Comparison of ENCODE assay signal across 1 cellular context in the genomic region with DNA sequence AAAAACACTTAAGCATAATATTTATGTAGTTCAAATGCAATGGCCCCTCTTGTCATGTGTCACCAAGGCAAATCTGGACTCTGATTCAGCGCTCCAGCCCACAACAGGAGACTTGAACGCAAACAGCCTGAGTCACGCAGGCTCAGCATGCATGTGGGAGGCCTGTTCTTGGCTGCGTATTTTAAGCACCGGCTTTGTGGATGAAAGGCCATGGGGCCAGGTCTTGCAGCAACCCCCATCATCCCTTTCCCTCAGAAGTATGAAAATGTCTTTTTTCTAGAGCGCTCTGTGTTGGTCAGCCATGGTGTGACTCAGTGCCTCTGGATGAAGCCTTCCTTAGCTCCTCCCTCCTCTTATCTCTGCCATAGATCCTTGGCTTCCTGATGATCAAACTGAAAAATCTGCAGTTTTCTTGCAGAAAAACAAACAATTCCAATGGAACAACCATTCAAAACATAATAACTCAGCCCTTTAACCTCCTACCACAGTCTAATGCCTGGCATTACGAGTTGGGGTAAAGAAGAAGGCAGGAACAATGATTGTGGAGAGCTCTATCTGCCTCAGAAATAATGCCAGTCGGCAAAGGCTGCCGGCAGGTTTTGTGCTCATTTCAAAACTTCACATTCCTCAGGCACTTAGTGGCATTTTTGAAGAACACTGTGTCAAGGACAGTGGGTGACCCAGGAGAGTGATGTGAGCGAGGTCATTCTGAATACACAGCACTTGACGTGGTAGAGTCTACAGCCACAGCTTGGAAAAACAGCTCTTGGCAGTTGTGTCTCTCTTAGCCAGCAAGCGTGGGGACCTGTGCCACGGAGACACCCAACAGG.
TF ChIP-seq lines count a peak whose summit lies in the region.

No MANE protein-coding gene starts in this region.

TF ChIP-seq in HepG2, 621 proteins besides CTCF, POLR2A, EP300 and RAD21 (continues in another document):
- TF ChIP-seq, protein P1, sequence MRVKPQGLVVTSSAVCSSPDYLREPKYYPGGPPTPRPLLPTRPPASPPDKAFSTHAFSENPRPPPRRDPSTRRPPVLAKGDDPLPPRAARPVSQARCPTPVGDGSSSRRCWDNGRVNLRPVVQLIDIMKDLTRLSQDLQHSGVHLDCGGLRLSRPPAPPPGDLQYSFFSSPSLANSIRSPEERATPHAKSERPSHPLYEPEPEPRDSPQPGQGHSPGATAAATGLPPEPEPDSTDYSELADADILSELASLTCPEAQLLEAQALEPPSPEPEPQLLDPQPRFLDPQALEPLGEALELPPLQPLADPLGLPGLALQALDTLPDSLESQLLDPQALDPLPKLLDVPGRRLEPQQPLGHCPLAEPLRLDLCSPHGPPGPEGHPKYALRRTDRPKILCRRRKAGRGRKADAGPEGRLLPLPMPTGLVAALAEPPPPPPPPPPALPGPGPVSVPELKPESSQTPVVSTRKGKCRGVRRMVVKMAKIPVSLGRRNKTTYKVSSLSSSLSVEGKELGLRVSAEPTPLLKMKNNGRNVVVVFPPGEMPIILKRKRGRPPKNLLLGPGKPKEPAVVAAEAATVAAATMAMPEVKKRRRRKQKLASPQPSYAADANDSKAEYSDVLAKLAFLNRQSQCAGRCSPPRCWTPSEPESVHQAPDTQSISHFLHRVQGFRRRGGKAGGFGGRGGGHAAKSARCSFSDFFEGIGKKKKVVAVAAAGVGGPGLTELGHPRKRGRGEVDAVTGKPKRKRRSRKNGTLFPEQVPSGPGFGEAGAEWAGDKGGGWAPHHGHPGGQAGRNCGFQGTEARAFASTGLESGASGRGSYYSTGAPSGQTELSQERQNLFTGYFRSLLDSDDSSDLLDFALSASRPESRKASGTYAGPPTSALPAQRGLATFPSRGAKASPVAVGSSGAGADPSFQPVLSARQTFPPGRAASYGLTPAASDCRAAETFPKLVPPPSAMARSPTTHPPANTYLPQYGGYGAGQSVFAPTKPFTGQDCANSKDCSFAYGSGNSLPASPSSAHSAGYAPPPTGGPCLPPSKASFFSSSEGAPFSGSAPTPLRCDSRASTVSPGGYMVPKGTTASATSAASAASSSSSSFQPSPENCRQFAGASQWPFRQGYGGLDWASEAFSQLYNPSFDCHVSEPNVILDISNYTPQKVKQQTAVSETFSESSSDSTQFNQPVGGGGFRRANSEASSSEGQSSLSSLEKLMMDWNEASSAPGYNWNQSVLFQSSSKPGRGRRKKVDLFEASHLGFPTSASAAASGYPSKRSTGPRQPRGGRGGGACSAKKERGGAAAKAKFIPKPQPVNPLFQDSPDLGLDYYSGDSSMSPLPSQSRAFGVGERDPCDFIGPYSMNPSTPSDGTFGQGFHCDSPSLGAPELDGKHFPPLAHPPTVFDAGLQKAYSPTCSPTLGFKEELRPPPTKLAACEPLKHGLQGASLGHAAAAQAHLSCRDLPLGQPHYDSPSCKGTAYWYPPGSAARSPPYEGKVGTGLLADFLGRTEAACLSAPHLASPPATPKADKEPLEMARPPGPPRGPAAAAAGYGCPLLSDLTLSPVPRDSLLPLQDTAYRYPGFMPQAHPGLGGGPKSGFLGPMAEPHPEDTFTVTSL (CRISPR knock-in tag; IDR thresholded peaks at IDR 0.05; ENCODE audit: borderline replicate concordance), result peak; percentile 76; the same call in 1 of the 2 replicates
- TF ChIP-seq JUND (CRISPR knock-in tag; IDR thresholded peaks at IDR 0.05) (peak; percentile 45), TBP (CRISPR knock-in tag; IDR thresholded peaks at IDR 0.05) (no peak), JDP2 (CRISPR knock-in tag; IDR thresholded peaks at IDR 0.05; ENCODE audit: borderline replicate concordance) (no peak), GATAD2A (CRISPR knock-in tag; IDR thresholded peaks at IDR 0.05) (peak; percentile 84), ZNF644 (CRISPR knock-in tag; IDR thresholded peaks at IDR 0.05; ENCODE audit: low read depth) (peak; percentile 81), SRSF4 (IDR thresholded peaks at IDR 0.05; ENCODE audit: low read depth, low read length, poor library complexity, severe bottlenecking) (no peak), ZSCAN29 (CRISPR knock-in tag; conservative IDR thresholded peaks at IDR 0.05) (0 out of 2 replicates have a peak, but pooled peaks have one; percentile 36), HMG20A (CRISPR knock-in tag; IDR thresholded peaks at IDR 0.05; ENCODE audit: borderline replicate concordance) (peak; percentile 64; the same call in 1 of the 2 replicates), RXRA (CRISPR knock-in tag; IDR thresholded peaks at IDR 0.05) (peak; percentile 21; the same call in 1 of the 2 replicates), HMG20B (CRISPR knock-in tag; conservative IDR thresholded peaks at IDR 0.05) (0 out of 2 replicates have a peak, but pooled peaks have one; percentile 12), ZFY (CRISPR knock-in tag; IDR thresholded peaks at IDR 0.05) (peak; percentile 63; the same call in 1 of the 2 replicates), ZNF296 (CRISPR knock-in tag; conservative IDR thresholded peaks at IDR 0.05) (no peak), ASH2L (IDR thresholded peaks at IDR 0.05; ENCODE audit: insufficient read length, low read depth, low read length) (peak; percentile 92), ETV5 (CRISPR knock-in tag; IDR thresholded peaks at IDR 0.05; ENCODE audit: borderline replicate concordance) (peak; percentile 18; the same call in 1 of the 2 replicates), HIVEP1 (CRISPR knock-in tag; IDR thresholded peaks at IDR 0.05) (no peak)
- TF ChIP-seq, protein P2, sequence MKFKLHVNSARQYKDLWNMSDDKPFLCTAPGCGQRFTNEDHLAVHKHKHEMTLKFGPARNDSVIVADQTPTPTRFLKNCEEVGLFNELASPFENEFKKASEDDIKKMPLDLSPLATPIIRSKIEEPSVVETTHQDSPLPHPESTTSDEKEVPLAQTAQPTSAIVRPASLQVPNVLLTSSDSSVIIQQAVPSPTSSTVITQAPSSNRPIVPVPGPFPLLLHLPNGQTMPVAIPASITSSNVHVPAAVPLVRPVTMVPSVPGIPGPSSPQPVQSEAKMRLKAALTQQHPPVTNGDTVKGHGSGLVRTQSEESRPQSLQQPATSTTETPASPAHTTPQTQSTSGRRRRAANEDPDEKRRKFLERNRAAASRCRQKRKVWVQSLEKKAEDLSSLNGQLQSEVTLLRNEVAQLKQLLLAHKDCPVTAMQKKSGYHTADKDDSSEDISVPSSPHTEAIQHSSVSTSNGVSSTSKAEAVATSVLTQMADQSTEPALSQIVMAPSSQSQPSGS (CRISPR knock-in tag; IDR thresholded peaks at IDR 0.05), result peak; percentile 50
- TF ChIP-seq, protein P3, sequence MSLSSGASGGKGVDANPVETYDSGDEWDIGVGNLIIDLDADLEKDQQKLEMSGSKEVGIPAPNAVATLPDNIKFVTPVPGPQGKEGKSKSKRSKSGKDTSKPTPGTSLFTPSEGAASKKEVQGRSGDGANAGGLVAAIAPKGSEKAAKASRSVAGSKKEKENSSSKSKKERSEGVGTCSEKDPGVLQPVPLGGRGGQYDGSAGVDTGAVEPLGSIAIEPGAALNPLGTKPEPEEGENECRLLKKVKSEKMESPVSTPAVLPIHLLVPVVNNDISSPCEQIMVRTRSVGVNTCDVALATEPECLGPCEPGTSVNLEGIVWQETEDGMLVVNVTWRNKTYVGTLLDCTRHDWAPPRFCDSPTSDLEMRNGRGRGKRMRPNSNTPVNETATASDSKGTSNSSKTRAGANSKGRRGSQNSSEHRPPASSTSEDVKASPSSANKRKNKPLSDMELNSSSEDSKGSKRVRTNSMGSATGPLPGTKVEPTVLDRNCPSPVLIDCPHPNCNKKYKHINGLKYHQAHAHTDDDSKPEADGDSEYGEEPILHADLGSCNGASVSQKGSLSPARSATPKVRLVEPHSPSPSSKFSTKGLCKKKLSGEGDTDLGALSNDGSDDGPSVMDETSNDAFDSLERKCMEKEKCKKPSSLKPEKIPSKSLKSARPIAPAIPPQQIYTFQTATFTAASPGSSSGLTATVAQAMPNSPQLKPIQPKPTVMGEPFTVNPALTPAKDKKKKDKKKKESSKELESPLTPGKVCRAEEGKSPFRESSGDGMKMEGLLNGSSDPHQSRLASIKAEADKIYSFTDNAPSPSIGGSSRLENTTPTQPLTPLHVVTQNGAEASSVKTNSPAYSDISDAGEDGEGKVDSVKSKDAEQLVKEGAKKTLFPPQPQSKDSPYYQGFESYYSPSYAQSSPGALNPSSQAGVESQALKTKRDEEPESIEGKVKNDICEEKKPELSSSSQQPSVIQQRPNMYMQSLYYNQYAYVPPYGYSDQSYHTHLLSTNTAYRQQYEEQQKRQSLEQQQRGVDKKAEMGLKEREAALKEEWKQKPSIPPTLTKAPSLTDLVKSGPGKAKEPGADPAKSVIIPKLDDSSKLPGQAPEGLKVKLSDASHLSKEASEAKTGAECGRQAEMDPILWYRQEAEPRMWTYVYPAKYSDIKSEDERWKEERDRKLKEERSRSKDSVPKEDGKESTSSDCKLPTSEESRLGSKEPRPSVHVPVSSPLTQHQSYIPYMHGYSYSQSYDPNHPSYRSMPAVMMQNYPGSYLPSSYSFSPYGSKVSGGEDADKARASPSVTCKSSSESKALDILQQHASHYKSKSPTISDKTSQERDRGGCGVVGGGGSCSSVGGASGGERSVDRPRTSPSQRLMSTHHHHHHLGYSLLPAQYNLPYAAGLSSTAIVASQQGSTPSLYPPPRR (CRISPR knock-in tag; IDR thresholded peaks at IDR 0.05; ENCODE audit: borderline replicate concordance), result peak; percentile 32; the same call in 1 of the 2 replicates
- TF ChIP-seq, protein P4, sequence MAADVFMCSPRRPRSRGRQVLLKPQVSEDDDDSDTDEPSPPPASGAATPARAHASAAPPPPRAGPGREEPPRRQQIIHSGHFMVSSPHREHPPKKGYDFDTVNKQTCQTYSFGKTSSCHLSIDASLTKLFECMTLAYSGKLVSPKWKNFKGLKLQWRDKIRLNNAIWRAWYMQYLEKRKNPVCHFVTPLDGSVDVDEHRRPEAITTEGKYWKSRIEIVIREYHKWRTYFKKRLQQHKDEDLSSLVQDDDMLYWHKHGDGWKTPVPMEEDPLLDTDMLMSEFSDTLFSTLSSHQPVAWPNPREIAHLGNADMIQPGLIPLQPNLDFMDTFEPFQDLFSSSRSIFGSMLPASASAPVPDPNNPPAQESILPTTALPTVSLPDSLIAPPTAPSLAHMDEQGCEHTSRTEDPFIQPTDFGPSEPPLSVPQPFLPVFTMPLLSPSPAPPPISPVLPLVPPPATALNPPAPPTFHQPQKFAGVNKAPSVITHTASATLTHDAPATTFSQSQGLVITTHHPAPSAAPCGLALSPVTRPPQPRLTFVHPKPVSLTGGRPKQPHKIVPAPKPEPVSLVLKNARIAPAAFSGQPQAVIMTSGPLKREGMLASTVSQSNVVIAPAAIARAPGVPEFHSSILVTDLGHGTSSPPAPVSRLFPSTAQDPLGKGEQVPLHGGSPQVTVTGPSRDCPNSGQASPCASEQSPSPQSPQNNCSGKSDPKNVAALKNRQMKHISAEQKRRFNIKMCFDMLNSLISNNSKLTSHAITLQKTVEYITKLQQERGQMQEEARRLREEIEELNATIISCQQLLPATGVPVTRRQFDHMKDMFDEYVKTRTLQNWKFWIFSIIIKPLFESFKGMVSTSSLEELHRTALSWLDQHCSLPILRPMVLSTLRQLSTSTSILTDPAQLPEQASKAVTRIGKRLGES (CRISPR knock-in tag; IDR thresholded peaks at IDR 0.05; ENCODE audit: borderline replicate concordance), result peak; percentile 69; the same call in 1 of the 2 replicates
- TF ChIP-seq, protein P5, sequence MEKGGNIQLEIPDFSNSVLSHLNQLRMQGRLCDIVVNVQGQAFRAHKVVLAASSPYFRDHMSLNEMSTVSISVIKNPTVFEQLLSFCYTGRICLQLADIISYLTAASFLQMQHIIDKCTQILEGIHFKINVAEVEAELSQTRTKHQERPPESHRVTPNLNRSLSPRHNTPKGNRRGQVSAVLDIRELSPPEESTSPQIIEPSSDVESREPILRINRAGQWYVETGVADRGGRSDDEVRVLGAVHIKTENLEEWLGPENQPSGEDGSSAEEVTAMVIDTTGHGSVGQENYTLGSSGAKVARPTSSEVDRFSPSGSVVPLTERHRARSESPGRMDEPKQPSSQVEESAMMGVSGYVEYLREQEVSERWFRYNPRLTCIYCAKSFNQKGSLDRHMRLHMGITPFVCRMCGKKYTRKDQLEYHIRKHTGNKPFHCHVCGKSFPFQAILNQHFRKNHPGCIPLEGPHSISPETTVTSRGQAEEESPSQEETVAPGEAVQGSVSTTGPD (CRISPR knock-in tag; IDR thresholded peaks at IDR 0.05), result 0 out of 2 replicates have a peak, but pooled peaks have one; percentile 51
- TF ChIP-seq, protein P6, sequence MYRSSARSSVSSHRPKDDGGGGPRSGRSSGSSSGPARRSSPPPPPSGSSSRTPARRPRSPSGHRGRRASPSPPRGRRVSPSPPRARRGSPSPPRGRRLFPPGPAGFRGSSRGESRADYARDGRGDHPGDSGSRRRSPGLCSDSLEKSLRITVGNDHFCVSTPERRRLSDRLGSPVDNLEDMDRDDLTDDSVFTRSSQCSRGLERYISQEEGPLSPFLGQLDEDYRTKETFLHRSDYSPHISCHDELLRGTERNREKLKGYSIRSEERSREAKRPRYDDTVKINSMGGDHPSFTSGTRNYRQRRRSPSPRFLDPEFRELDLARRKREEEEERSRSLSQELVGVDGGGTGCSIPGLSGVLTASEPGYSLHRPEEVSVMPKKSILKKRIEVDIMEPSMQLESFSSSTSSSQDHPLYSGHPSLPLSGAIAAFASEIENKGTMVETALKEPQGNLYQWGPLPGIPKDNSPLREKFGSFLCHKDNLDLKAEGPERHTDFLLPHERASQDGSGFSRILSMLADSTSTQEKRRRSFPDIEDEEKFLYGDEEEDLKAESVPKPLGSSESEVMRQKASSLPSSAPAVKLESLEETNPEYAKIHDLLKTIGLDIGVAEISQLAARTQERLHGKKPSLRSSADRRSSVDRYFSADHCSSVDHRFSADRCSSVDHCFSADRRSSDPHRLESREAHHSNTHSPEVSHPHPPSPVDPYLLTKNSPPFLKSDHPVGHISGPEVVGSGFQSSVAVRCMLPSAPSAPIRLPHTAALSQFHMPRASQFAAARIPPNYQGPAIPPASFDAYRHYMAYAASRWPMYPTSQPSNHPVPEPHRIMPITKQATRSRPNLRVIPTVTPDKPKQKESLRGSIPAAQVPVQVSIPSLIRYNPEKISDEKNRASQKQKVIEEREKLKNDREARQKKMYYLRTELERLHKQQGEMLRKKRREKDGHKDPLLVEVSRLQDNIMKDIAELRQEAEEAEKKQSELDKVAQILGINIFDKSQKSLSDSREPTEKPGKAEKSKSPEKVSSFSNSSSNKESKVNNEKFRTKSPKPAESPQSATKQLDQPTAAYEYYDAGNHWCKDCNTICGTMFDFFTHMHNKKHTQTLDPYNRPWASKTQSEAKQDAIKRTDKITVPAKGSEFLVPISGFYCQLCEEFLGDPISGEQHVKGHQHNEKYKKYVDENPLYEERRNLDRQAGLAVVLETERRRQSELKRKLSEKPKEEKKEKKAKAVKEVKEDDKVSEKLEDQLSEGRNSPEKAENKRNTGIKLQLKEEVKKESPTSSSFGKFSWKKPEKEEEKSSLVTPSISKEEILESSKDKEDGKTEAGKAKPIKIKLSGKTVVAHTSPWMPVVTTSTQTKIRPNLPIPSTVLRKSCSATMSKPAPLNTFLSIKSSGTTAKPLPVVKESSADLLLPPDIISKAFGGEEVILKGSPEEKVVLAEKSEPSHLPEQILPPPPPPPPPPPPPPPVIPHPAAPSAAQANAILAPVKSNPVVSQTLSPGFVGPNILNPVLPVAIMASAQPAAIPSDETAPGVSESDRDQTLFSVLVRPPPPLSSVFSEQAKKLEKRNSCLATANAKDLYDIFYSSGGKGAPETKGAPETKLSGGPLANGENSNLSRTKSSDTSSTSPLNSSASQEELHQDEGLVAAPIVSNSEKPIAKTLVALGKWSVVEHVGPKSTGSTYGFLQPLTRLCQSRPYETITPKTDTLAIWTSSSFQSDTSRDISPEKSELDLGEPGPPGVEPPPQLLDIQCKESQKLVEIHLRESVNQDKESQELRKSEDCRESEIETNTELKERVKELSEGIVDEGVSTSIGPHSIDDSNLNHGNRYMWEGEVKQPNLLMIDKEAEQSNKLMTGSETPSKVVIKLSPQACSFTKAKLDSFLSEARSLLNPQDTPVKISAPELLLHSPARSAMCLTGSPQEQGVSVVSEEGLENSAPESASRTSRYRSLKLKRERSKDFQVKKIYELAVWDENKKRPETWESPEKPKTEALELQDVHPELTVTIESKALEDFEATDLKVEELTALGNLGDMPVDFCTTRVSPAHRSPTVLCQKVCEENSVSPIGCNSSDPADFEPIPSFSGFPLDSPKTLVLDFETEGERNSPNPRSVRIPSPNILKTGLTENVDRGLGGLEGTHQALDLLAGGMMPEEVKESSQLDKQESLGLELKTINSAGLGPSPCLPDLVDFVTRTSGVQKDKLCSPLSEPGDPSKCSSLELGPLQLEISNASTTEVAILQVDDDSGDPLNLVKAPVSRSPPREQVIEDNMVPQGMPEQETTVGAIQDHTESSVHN (CRISPR knock-in tag; IDR thresholded peaks at IDR 0.05), result 0 out of 2 replicates have a peak, but pooled peaks have one; percentile 4
